23 cellular contexts compared by ENCODE assay signal in genomic region chr10:71615538-71616329, GRCh38.
"Had no signal": no experiment of that assay in that cellular context is flagged by ENCODE, and none has a peak within 500 bp of the region (broad histone marks: within the 10 kb centered on the region; RNA-seq: fewer than 3 reads in every experiment).

No MANE protein-coding gene starts in this region.

- H2AFZ ChIP-seq: hepatocyte, parathyroid adenoma had no signal

- H3K36me3 ChIP-seq: gastrocnemius medialis, heart left ventricle, neutrophil, right lobe of liver, suprapubic skin, vagina had no signal

- H3K4me2 ChIP-seq: hepatocyte, smooth muscle cell had no signal

- H3K9ac ChIP-seq: parathyroid adenoma had no signal

- H3K27me3 ChIP-seq: gastrocnemius medialis, heart left ventricle, hepatocyte, right lobe of liver, suprapubic skin, vagina had no signal

- H3K79me2 ChIP-seq: hepatocyte had no signal

- ATAC-seq: effector memory CD8-positive, alpha-beta T cell; gastrocnemius medialis; heart left ventricle; left lobe of liver; natural killer cell; right lobe of liver; stimulated activated naive CD8-positive, alpha-beta T cell treated with anti-CD3 and anti-CD28 coated beads, Interleukin-15, amount 100 ng/mL, for 72 hours had no signal

- H3K4me3 ChIP-seq: gastrocnemius medialis, heart left ventricle, hepatocyte, lung, right lobe of liver, smooth muscle cell, suprapubic skin, vagina had no signal

- H3K27ac ChIP-seq: heart left ventricle, hepatocyte, neutrophil, parathyroid adenoma, right lobe of liver, suprapubic skin, vagina had no signal

- H3K9me3 ChIP-seq: gastrocnemius medialis, heart left ventricle, neutrophil, right lobe of liver, suprapubic skin, vagina had no signal

- DNase-seq: cortex of kidney; effector memory CD8-positive, alpha-beta T cell; foreskin fibroblast; gastrocnemius medialis; heart left ventricle; kidney; natural killer cell; right lobe of liver; stimulated activated CD4-positive, alpha-beta T cell treated with anti-CD3 and anti-CD28 coated beads, Interleukin-12 subunit alpha, Interleukin-12 subunit beta, amount 100 ng/mL, for 4 hours; stimulated activated CD4-positive, alpha-beta T cell treated with anti-CD3 and anti-CD28 coated beads, Interleukin-1b, Interleukin-23, amount 100 ng/mL, for 48 hours; stimulated activated CD4-positive, alpha-beta T cell treated with anti-CD3 and anti-CD28 coated beads, Interleukin-4, amount 100 ng/mL, for 1 hour; stimulated activated CD8-positive, alpha-beta memory T cell treated with anti-CD3 and anti-CD28 coated beads, Interleukin-4, amount 100 ng/mL, for 48 hours; stimulated activated naive CD4-positive, alpha-beta T cell; stimulated activated naive CD8-positive, alpha-beta T cell treated with anti-CD3 and anti-CD28 coated beads, Interleukin-15, amount 100 ng/mL, for 72 hours; trophoblast cell had no signal

- FAIRE-seq: kidney had no signal
